In genomic region chr12:92078167-92079053, GRCh38 we compare ENCODE assay signal across 9 cellular contexts.
DNase-seq lines count a peak whose midpoint lies in the region; ATAC-seq and TF ChIP-seq lines count a peak whose summit lies in the region.
"Had no signal": no experiment of that assay in that cellular context is flagged by ENCODE, and none has a peak within 500 bp of the region (broad histone marks: within the 10 kb centered on the region; RNA-seq: fewer than 3 reads in every experiment).

No MANE protein-coding gene starts in this region.

- H3K9ac ChIP-seq in skeletal muscle satellite cell (ENCODE audit: low read depth, low read length), result peak overlapping the region; percentile 67
- no peak overlapping the region for H3K9ac ChIP-seq in Karpas-422 (ENCODE audit: low read length)

- no peak for TF ChIP-seq CTCF in RWPE1 (conservative IDR thresholded peaks at IDR 0.05; ENCODE audit: low read depth)
- TF ChIP-seq CTCF in fibroblast of mammary gland (conservative IDR thresholded peaks at IDR 0.05; ENCODE audit: control insufficient read depth, insufficient read depth, low read depth, low read length), result no peak
- TF ChIP-seq CTCF in thyroid gland (IDR thresholded peaks at IDR 0.05), result no peak

- H3K4me2 ChIP-seq in skeletal muscle satellite cell (ENCODE audit: low read length), result peak overlapping the region; percentile 42
- H3K4me2 ChIP-seq in Karpas-422 (ENCODE audit: low read depth, low read length, poor library complexity, severe bottlenecking), result no peak overlapping the region

- CTCF ChIA-PET in RWPE1 (lab: Yijun Ruan, JAX), result no interaction called here

- H3K9me3 ChIP-seq in skeletal muscle satellite cell (replicated peaks; ENCODE audit: low read length) (no peaks in the 10 kb centered on the region), Karpas-422 (ENCODE audit: low read length) (no peaks in the 10 kb centered on the region), thyroid gland (no peaks in the 10 kb centered on the region)

- no peaks in the 10 kb centered on the region for H3K79me2 ChIP-seq in Karpas-422 (ENCODE audit: low read length)

- peak; percentile 26 for DNase-seq in DMS53 (lab: John Stamatoyannopoulos, UW)
- no peak for DNase-seq in DMS53 treated with DMSO at 0.1 percent for 48 hours (lab: John Stamatoyannopoulos, UW; ENCODE audit: unreplicated experiment)
- peak; percentile 60 for DNase-seq in RWPE1 (ENCODE audit: low spot score)
- peak; percentile 100 for DNase-seq in fibroblast of mammary gland (ENCODE audit: low read depth)
- DNase-seq in Karpas-422, result no peak
- DNase-seq in thyroid gland, result no peak
- DNase-seq: activated B cell treated with CpG ODN at 0.5 μM for 24 hours had no signal

- H3K9me2 ChIP-seq in Karpas-422 (replicated peaks; ENCODE audit: insufficient read depth, low read length), result no peaks in the 10 kb centered on the region

- H3K4me1 ChIP-seq in skeletal muscle satellite cell (ENCODE audit: control insufficient read depth, insufficient read depth, low read length) (peaks cover 64% of the 10 kb centered on the region), Karpas-422 (ENCODE audit: low read length) (peaks cover 15% of the 10 kb centered on the region), thyroid gland (peaks cover 20 to 38% of the 10 kb centered on the region in 2 donors)

- H3K27me3 ChIP-seq in skeletal muscle satellite cell (ENCODE audit: control insufficient read depth, insufficient read depth, low read length), result no peaks in the 10 kb centered on the region
- H3K27me3 ChIP-seq in Karpas-422 (ENCODE audit: low read length), result no peaks in the 10 kb centered on the region
- H3K27me3 ChIP-seq in thyroid gland, result no peaks in the 10 kb centered on the region

- no peaks in the 10 kb centered on the region for H4K20me1 ChIP-seq in Karpas-422 (ENCODE audit: insufficient read depth, low read depth, low read length)

- POLR2A ChIA-PET in RWPE1 (lab: Yijun Ruan, JAX; ENCODE audit: low non-redundant PET), result no interaction called here

- intact Hi-C loops in thyroid gland (cut with DNase I), result no loop called here

- H3K27ac ChIP-seq in RWPE1 (no peak overlapping the region), Karpas-422 (ENCODE audit: low read length) (no peak overlapping the region), thyroid gland (no peak overlapping the region)

- H2AFZ ChIP-seq in Karpas-422 (ENCODE audit: low read length), result no peak overlapping the region

- TF ChIP-seq POLR2A in thyroid gland (IDR thresholded peaks at IDR 0.05), result no peak

- WGBS in thyroid gland, 2 donors, result 74 to 76% methylated on average over 4 of the region's 4 CpGs

- H3K36me3 ChIP-seq in skeletal muscle satellite cell (ENCODE audit: insufficient read depth, low read length) (no peaks in the 10 kb centered on the region), Karpas-422 (ENCODE audit: insufficient read depth, low read length) (no peaks in the 10 kb centered on the region), thyroid gland (no peaks in the 10 kb centered on the region)

- no peak overlapping the region for H3K4me3 ChIP-seq in fibroblast of mammary gland (ENCODE audit: control insufficient read depth, low read depth, low read length)
- H3K4me3 ChIP-seq in skeletal muscle satellite cell (ENCODE audit: low read length), result peak overlapping the region; percentile 7
- no peak overlapping the region for H3K4me3 ChIP-seq in Karpas-422 (ENCODE audit: low read length)
- H3K4me3 ChIP-seq in thyroid gland (replicated peaks in 1 of 3), result no peak overlapping the region

- ATAC-seq in GM19455 (IDR thresholded peaks at IDR 0.05; ENCODE audit: unreplicated experiment), result no peak

Comparison
In these comparisons a context has a peak if more than half of its experiments do, and no peak if none do; other contexts are left out.
1. DNase-seq: peak in DMS53 (single experiment), RWPE1 (single experiment) and fibroblast of mammary gland (single experiment); none in DMS53 treated with DMSO at 0.1 percent for 48 hours (single experiment), Karpas-422 (single experiment) and thyroid gland (0 of 2).